3 cellular contexts compared by ENCODE assay signal in genomic region chr2:173584000-173584399, GRCh38.
A peak's percentile ranks its signal among the peaks of the same experiment; 100 is the strongest.
TF ChIP-seq lines count a peak whose summit lies in the region.

No MANE protein-coding gene starts in this region.

TF ChIP-seq in HepG2, 621 proteins besides CTCF, POLR2A, EP300 and RAD21:
- no peak for TF ChIP-seq ZSCAN21 (CRISPR knock-in tag; IDR thresholded peaks at IDR 0.05; ENCODE audit: borderline replicate concordance)
- peak; percentile 62; the same call in 1 of the 2 replicates for TF ChIP-seq CEBPB (IDR thresholded peaks at IDR 0.05; ENCODE audit: borderline replicate concordance, low read depth, low read length)
- TF ChIP-seq ATF7 (IDR thresholded peaks at IDR 0.05), result 0 out of 2 replicates have a peak, but pooled peaks have one; percentile 20
- TF ChIP-seq ATF7 (CRISPR knock-in tag; IDR thresholded peaks at IDR 0.05), result no peak
TF ChIP-seq in HepG2: peak in this region for 2.

TF ChIP-seq in IMR-90, 13 proteins besides CTCF, POLR2A, EP300 and RAD21:
- TF ChIP-seq, protein P1, sequence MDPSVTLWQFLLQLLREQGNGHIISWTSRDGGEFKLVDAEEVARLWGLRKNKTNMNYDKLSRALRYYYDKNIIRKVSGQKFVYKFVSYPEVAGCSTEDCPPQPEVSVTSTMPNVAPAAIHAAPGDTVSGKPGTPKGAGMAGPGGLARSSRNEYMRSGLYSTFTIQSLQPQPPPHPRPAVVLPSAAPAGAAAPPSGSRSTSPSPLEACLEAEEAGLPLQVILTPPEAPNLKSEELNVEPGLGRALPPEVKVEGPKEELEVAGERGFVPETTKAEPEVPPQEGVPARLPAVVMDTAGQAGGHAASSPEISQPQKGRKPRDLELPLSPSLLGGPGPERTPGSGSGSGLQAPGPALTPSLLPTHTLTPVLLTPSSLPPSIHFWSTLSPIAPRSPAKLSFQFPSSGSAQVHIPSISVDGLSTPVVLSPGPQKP (IDR thresholded peaks at IDR 0.05; ENCODE audit: borderline replicate concordance, low read depth, low read length), result no peak
- no peak for TF ChIP-seq MXI1 (IDR thresholded peaks at IDR 0.05; ENCODE audit: borderline replicate concordance, low read depth, low read length)
- TF ChIP-seq MAFK (IDR thresholded peaks at IDR 0.05; ENCODE audit: low read depth, low read length), result no peak
- TF ChIP-seq CEBPB (IDR thresholded peaks at IDR 0.05; ENCODE audit: low read depth, low read length), result peak; percentile 30; the same call in 1 of the 2 replicates
- no peak for TF ChIP-seq MAZ (IDR thresholded peaks at IDR 0.05; ENCODE audit: borderline replicate concordance, low read depth, low read length)

TF ChIP-seq in K562, 482 proteins besides CTCF, POLR2A, EP300 and RAD21:
- peak; percentile 44; the same call in 1 of the 2 replicates for TF ChIP-seq CEBPB (tag; IDR thresholded peaks at IDR 0.05)
- no peak for TF ChIP-seq TCF7 (IDR thresholded peaks at IDR 0.05; ENCODE audit: borderline replicate concordance)
- no peak for TF ChIP-seq EZH2 (IDR thresholded peaks at IDR 0.05; ENCODE audit: borderline replicate concordance, low read depth, low read length)
- no peak for TF ChIP-seq BMI1 (IDR thresholded peaks at IDR 0.05; ENCODE audit: low read length)
- TF ChIP-seq CEBPG (CRISPR knock-in tag; IDR thresholded peaks at IDR 0.05), result no peak
- TF ChIP-seq CEBPG (tag; conservative IDR thresholded peaks at IDR 0.05 in 1 of 2, IDR thresholded peaks at IDR 0.05 in 1 of 2), result peak; percentile 20 to 59; a peak in 1 of 4 replicates
- peak; percentile 24; the same call in 1 of the 2 replicates for TF ChIP-seq ATF3 (IDR thresholded peaks at IDR 0.05)
- TF ChIP-seq ATF3 (CRISPR knock-in tag; conservative IDR thresholded peaks at IDR 0.05), result no peak
- no peak for TF ChIP-seq HDAC3 (IDR thresholded peaks at IDR 0.05; ENCODE audit: borderline replicate concordance, partially characterized antibody)
- TF ChIP-seq BACH1 (tag; IDR thresholded peaks at IDR 0.05), result no peak
- no peak for TF ChIP-seq STAT5B (CRISPR knock-in tag; IDR thresholded peaks at IDR 0.05)
